Comparison of ENCODE assay signal across 8 cellular contexts in the genomic region with DNA sequence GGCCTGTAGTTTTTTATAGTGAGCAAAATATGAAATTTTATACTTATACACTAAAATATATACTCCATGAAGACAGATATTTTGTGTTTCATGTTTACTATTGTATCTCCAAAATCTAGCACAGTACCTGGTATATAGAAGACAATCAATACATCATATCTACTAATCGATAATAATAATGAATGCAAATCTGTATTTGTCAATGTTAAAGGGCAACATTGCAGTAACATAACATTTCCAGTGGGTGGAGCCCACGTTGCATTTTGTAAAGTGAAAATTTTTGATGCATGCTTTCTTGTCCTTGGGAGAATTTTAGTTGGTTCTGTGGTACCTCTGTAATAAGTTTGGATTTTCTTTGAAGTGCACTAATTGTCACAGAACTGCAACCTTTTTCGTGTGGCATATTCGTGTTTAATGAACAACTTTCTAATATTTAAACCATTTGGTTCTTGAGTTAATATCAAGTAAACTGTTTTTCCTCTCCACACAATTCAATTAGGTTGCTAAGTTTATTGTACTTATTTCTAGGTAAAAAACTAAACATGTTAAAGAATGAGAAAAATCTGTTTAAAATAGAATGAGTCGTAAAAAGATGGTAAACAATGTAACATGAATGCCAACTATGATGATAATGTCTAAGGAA. TPM values are rescaled to one million over a fixed set of nuclear protein-coding genes. Genes with fewer than 3 reads are reported as not detected.
DNase-seq lines count a peak whose midpoint lies in the region; TF ChIP-seq lines count a peak whose summit lies in the region.

No MANE protein-coding gene starts in this region.

- no peaks in the 10 kb centered on the region for H3K4me1 ChIP-seq in breast epithelium

- POLR2A ChIA-PET in BJ (lab: Charles Lee) = no interaction called here

- TF ChIP-seq CTCF in BJ (IDR thresholded peaks at IDR 0.05; ENCODE audit: insufficient read depth, low read depth, low read length) (peak; percentile 70), GM12875 (IDR thresholded peaks at IDR 0.05; ENCODE audit: borderline replicate concordance, insufficient read depth, low read depth, low read length) (peak; percentile 46; the same call in 1 of the 2 replicates), breast epithelium (IDR thresholded peaks at IDR 0.05) (peak in 2 of 3 donors; percentile 36 to 74), mesothelial cell of epicardium (IDR thresholded peaks at IDR 0.05; ENCODE audit: unreplicated experiment) (peak; percentile 92)

- no peak for TF ChIP-seq POLR2A in breast epithelium (IDR thresholded peaks at IDR 0.05)

- no peak overlapping the region for H3K4me3 Mint-ChIP-seq in mesothelial cell of epicardium

- H3K27me3 ChIP-seq in BJ (ENCODE audit: control insufficient read depth, insufficient read depth, low read length) (peaks cover 4% of the 10 kb centered on the region), breast epithelium (no peaks in the 10 kb centered on the region)

- CTCF ChIA-PET in BJ (lab: Yijun Ruan, JAX) = interaction anchor here (0.8 to 1.1 kb wide), 4 partner anchors 10 to 296 kb away, joined by 3 read pairs; no protein-coding TSS in a partner anchor

- H3K9me3 ChIP-seq in breast epithelium = no peaks in the 10 kb centered on the region

- no peaks in the 10 kb centered on the region for H3K36me3 ChIP-seq in BJ (ENCODE audit: control insufficient read depth, insufficient read depth, low read length)
- H3K36me3 ChIP-seq in breast epithelium = no peaks in the 10 kb centered on the region

- H3K27me3 Mint-ChIP-seq in mesothelial cell of epicardium (ENCODE audit: low read depth) = peaks cover 6% of the 10 kb centered on the region

- no peaks in the 10 kb centered on the region for H3K36me3 Mint-ChIP-seq in mesothelial cell of epicardium

- H3K9me3 Mint-ChIP-seq in mesothelial cell of epicardium = no peaks in the 10 kb centered on the region

- H3K4me1 Mint-ChIP-seq in mesothelial cell of epicardium = no peaks in the 10 kb centered on the region

- no peak overlapping the region for H3K27ac ChIP-seq in breast epithelium

- intact Hi-C loops in breast epithelium (cut with DNase I; ENCODE audit: low total_unique reads) = no loop called here

- DNase-seq in BJ (ENCODE audit: low read depth) = no peak
- DNase-seq in NCI-H2107 treated with DMSO at 0.1 percent for 48 hours (lab: John Stamatoyannopoulos, UW; ENCODE audit: unreplicated experiment) = peak; percentile 30
- no peak for DNase-seq in breast epithelium (ENCODE audit: low spot score in 2 of 2)
- DNase-seq in mesothelial cell of epicardium (ENCODE audit: low spot score in 2 of 2, unreplicated experiment in 2 of 2) = no peak
- DNase-seq in HuH-7 (ENCODE audit: low spot score) = no peak
- no peak for DNase-seq in activated CD8-positive, alpha-beta memory T cell treated with anti-CD3 and anti-CD28 coated beads, Interleukin-2, amount 50 U/mL, for 48 hours
- no peak for DNase-seq in GOT3 (lab: John Stamatoyannopoulos, UW)

- H3K27ac Mint-ChIP-seq in mesothelial cell of epicardium = no peak overlapping the region

- H3K4me3 ChIP-seq in BJ (ENCODE audit: low read depth, low read length) = no peak overlapping the region
- H3K4me3 ChIP-seq in GM12875 (ENCODE audit: low read depth, low read length) = no peak overlapping the region
- no peak overlapping the region for H3K4me3 ChIP-seq in breast epithelium

RNA-seq across cellular contexts. Expression of gene AVPR1A, which starts 47.4 kb away (rescaled TPM):
- polyA plus RNA-seq in BJ (2011; rRNA removed) = not detected in 2 replicates
- not detected in 2 replicates for polyA minus RNA-seq in BJ (2011; rRNA and poly(A)+ RNA removed)
- total RNA-seq in breast epithelium = 10 to 100 TPM in 2 of 3 donors, 1 to 10 TPM in 1; 7.5 to 50.4 (median 14.7) TPM
- 0.09 to 0.13 TPM (median 0.11 TPM) in 3 replicates for total RNA-seq in mesothelial cell of epicardium
